ENCODE assay signal across 8 cellular contexts in the genomic region with DNA sequence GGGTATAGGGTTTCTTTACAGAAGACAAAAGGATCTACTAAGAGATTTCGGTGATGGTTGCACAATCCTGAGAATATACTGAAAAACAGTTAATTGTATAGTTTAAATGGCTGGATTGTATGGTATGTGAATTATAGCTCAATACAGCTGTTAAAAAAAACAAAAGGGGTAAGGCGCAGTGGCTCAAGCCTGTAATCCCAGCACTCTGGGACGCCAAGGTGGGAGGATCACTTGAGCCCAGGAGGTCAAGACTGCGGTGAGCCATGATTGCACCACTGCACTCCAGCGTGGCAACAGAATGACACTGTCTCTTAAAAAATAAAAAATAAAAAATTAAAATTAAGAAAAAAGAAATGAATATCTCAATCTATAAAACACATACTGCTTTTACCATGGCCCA. TPM values are rescaled to one million over a fixed set of nuclear protein-coding genes. Genes with fewer than 3 reads are reported as not detected.
A peak's percentile ranks its signal among the peaks of the same experiment; 100 is the strongest.
DNase-seq lines count a peak whose midpoint lies in the region; ATAC-seq and TF ChIP-seq lines count a peak whose summit lies in the region.

No MANE protein-coding gene starts in this region.

- H3K4me1 ChIP-seq in ascending aorta, result peaks cover 17 to 42% of the 10 kb centered on the region in 2 donors

- H3K4me3 Mint-ChIP-seq in stimulated activated naive CD8-positive, alpha-beta T cell treated with anti-CD3 and anti-CD28 coated beads, Interleukin-15, Interleukin-2, amounts not matched to agents 100 ng/mL and 50 ng/mL, for 24 hours, result peak overlapping the region; percentile 44
- H3K4me3 Mint-ChIP-seq in natural killer cell treated with Interleukin-12 subunit alpha and Interleukin-12 subunit beta and Interleukin-15 and Interleukin-18, amount 100 ng/mL, for 72 hours, result no peak overlapping the region

- TF ChIP-seq CTCF in ascending aorta (IDR thresholded peaks at IDR 0.05), result no peak

- DNase-seq in stimulated activated naive CD8-positive, alpha-beta T cell treated with anti-CD3 and anti-CD28 coated beads, Interleukin-15, Interleukin-2, amounts not matched to agents 100 U/mL and 50 U/mL, for 24 hours, result no peak
- DNase-seq in ascending aorta (ENCODE audit: low spot score in 2 of 2) (no peak), NOMO-1 treated with DMSO at 0.1 percent for 48 hours (lab: John Stamatoyannopoulos, UW; ENCODE audit: unreplicated experiment) (no peak), NCI-H1930 (lab: John Stamatoyannopoulos, UW) (no peak)
- DNase-seq in natural killer cell treated with Interleukin-12 subunit alpha and Interleukin-12 subunit beta and Interleukin-15 and Interleukin-18, amount 100 ng/mL, for 72 hours (ENCODE audit: low spot score), result no peak

- no peak overlapping the region for H3K4me3 ChIP-seq in ascending aorta

- ATAC-seq in stimulated activated naive CD8-positive, alpha-beta T cell treated with anti-CD3 and anti-CD28 coated beads, Interleukin-15, Interleukin-2, amounts not matched to agents 100 U/mL and 50 U/mL, for 24 hours, result no peak
- ATAC-seq in natural killer cell treated with Interleukin-12 subunit alpha and Interleukin-12 subunit beta and Interleukin-15 and Interleukin-18, amount 100 ng/mL, for 72 hours, result no peak
- ATAC-seq in GM18907 (IDR thresholded peaks at IDR 0.05; ENCODE audit: unreplicated experiment), result no peak
- no peak for ATAC-seq in esophagus mucosa

- H3K36me3 Mint-ChIP-seq in stimulated activated naive CD8-positive, alpha-beta T cell treated with anti-CD3 and anti-CD28 coated beads, Interleukin-15, Interleukin-2, amounts not matched to agents 100 ng/mL and 50 ng/mL, for 24 hours (ENCODE audit: low read depth), result peaks cover 42% of the 10 kb centered on the region
- no peaks in the 10 kb centered on the region for H3K36me3 Mint-ChIP-seq in natural killer cell treated with Interleukin-12 subunit alpha and Interleukin-12 subunit beta and Interleukin-15 and Interleukin-18, amount 100 ng/mL, for 72 hours

- H3K27me3 Mint-ChIP-seq in stimulated activated naive CD8-positive, alpha-beta T cell treated with anti-CD3 and anti-CD28 coated beads, Interleukin-15, Interleukin-2, amounts not matched to agents 100 ng/mL and 50 ng/mL, for 24 hours, result no peaks in the 10 kb centered on the region
- no peaks in the 10 kb centered on the region for H3K27me3 Mint-ChIP-seq in natural killer cell treated with Interleukin-12 subunit alpha and Interleukin-12 subunit beta and Interleukin-15 and Interleukin-18, amount 100 ng/mL, for 72 hours

- H3K9me3 ChIP-seq in ascending aorta, result no peaks in the 10 kb centered on the region

- peaks cover 7 to 16% of the 10 kb centered on the region in 2 donors for H3K36me3 ChIP-seq in ascending aorta

- H3K27ac Mint-ChIP-seq in stimulated activated naive CD8-positive, alpha-beta T cell treated with anti-CD3 and anti-CD28 coated beads, Interleukin-15, Interleukin-2, amounts not matched to agents 100 ng/mL and 50 ng/mL, for 24 hours, result peak overlapping the region; percentile 90
- H3K27ac Mint-ChIP-seq in natural killer cell treated with Interleukin-12 subunit alpha and Interleukin-12 subunit beta and Interleukin-15 and Interleukin-18, amount 100 ng/mL, for 72 hours, result peak overlapping the region; percentile 7

- H3K4me1 Mint-ChIP-seq in stimulated activated naive CD8-positive, alpha-beta T cell treated with anti-CD3 and anti-CD28 coated beads, Interleukin-15, Interleukin-2, amounts not matched to agents 100 ng/mL and 50 ng/mL, for 24 hours (ENCODE audit: low read depth), result peaks cover 86% of the 10 kb centered on the region
- H3K4me1 Mint-ChIP-seq in natural killer cell treated with Interleukin-12 subunit alpha and Interleukin-12 subunit beta and Interleukin-15 and Interleukin-18, amount 100 ng/mL, for 72 hours (ENCODE audit: low read depth in 2 of 2), result peaks cover 58 to 60% of the 10 kb centered on the region in 2 donors

- intact Hi-C loops in ascending aorta (cut with DNase I), result loop anchor here (10.0 kb wide), 1 partner anchor 204 kb away; no protein-coding TSS in a partner anchor

- no peaks in the 10 kb centered on the region for H3K9me3 Mint-ChIP-seq in stimulated activated naive CD8-positive, alpha-beta T cell treated with anti-CD3 and anti-CD28 coated beads, Interleukin-15, Interleukin-2, amounts not matched to agents 100 ng/mL and 50 ng/mL, for 24 hours
- H3K9me3 Mint-ChIP-seq in natural killer cell treated with Interleukin-12 subunit alpha and Interleukin-12 subunit beta and Interleukin-15 and Interleukin-18, amount 100 ng/mL, for 72 hours, result peaks cover 3% of the 10 kb centered on the region

- no peaks in the 10 kb centered on the region for H3K27me3 ChIP-seq in ascending aorta

- H3K27ac ChIP-seq in ascending aorta, result peak overlapping the region; percentile 82 to 95

RNA-seq across cellular contexts. Expression of gene ESYT2, which starts 18.5 kb away (rescaled TPM):
- total RNA-seq in ascending aorta (102 TPM), esophagus mucosa (41.4 TPM)
- 10 to 100 TPM; 24.4 to 31.8 TPM for total RNA-seq in natural killer cell treated with Interleukin-12 subunit alpha and Interleukin-12 subunit beta and Interleukin-15 and Interleukin-18, amount 100 ng/mL, for 72 hours

RNA-seq across cellular contexts. Expression of gene DYNC2I1, which starts 45.5 kb away (rescaled TPM):
- 7.6 TPM for total RNA-seq in ascending aorta
- total RNA-seq in natural killer cell treated with Interleukin-12 subunit alpha and Interleukin-12 subunit beta and Interleukin-15 and Interleukin-18, amount 100 ng/mL, for 72 hours, result 10 to 100 TPM; 11.8 to 13.2 TPM
- 6.6 TPM for total RNA-seq in esophagus mucosa
